ENCODE assay signal across 9 cellular contexts in genomic region chr1:46535063-46535462, GRCh38. TPM values are rescaled to one million over a fixed set of nuclear protein-coding genes. Genes with fewer than 3 reads are reported as not detected.
DNase-seq lines count a peak whose midpoint lies in the region; ATAC-seq and TF ChIP-seq lines count a peak whose summit lies in the region.
"Had no signal": no experiment of that assay in that cellular context is flagged by ENCODE, and none has a peak within 500 bp of the region (broad histone marks: within the 10 kb centered on the region; RNA-seq: fewer than 3 reads in every experiment).

No MANE protein-coding gene starts in this region.

- no peak overlapping the region for H3K4me2 ChIP-seq in DOHH2 (ENCODE audit: low read length)

- no peaks in the 10 kb centered on the region for H3K79me2 ChIP-seq in DOHH2 (ENCODE audit: control insufficient read depth, low read length)

- H3K27ac ChIP-seq in DOHH2 (ENCODE audit: low read depth, low read length) (no peak overlapping the region), lower lobe of right lung (no peak overlapping the region), suprapubic skin (no peak overlapping the region)

- H3K4me3 ChIP-seq in DOHH2 (ENCODE audit: low read length) (no peak overlapping the region), lower lobe of right lung (no peak overlapping the region), suprapubic skin (no peak overlapping the region)

- no peak for TF ChIP-seq EP300 in suprapubic skin (IDR thresholded peaks at IDR 0.05)

- no peak for TF ChIP-seq POLR2A in suprapubic skin (IDR thresholded peaks at IDR 0.05)

- H3K27me3 ChIP-seq in DOHH2 (ENCODE audit: control insufficient read depth, low read length): peaks cover 41% of the 10 kb centered on the region
- H3K27me3 ChIP-seq in lower lobe of right lung (ENCODE audit: low read depth): peaks cover 57% of the 10 kb centered on the region
- H3K27me3 ChIP-seq in suprapubic skin: peaks cover 16% of the 10 kb centered on the region

- H3K4me1 Mint-ChIP-seq in activated CD4-positive, alpha-beta memory T cell treated with anti-CD3 and anti-CD28 coated beads, Interleukin-2, amount 10 ng/mL, durations not matched to agents 7 days and 5 days: peaks cover 27% of the 10 kb centered on the region

- no peaks in the 10 kb centered on the region for H3F3A ChIP-seq in DOHH2 (ENCODE audit: control insufficient read depth, insufficient read depth)

- H3K27me3 Mint-ChIP-seq in activated CD4-positive, alpha-beta memory T cell treated with anti-CD3 and anti-CD28 coated beads, Interleukin-2, amount 10 ng/mL, durations not matched to agents 7 days and 5 days: peaks cover 44% of the 10 kb centered on the region

- WGBS in suprapubic skin: 60% methylated on average over 2 of the region's 2 CpGs

- DNase-seq in HUDEP-2 (lab: John Stamatoyannopoulos, UW; ENCODE audit: unreplicated experiment in 76 of 76) (peak in 42 of 76 experiments; percentile 9 to 66 (median 29)), lower lobe of right lung (no peak), suprapubic skin (ENCODE audit: low spot score in 2 of 2) (no peak), middle frontal gyrus (ENCODE audit: extremely low spot score, low spot score) (no peak), HPDE6-E6E7 (ENCODE audit: extremely low spot score) (no peak), NCI-H1694 (lab: John Stamatoyannopoulos, UW) (no peak)
- DNase-seq in activated CD4-positive, alpha-beta memory T cell treated with anti-CD3 and anti-CD28 coated beads, Interleukin-2, amount 10 ng/mL, durations not matched to agents 7 days and 5 days: peak; percentile 52

- H3K36me3 Mint-ChIP-seq in activated CD4-positive, alpha-beta memory T cell treated with anti-CD3 and anti-CD28 coated beads, Interleukin-2, amount 10 ng/mL, durations not matched to agents 7 days and 5 days (ENCODE audit: low read depth): no peaks in the 10 kb centered on the region

- H3K9me2 ChIP-seq in DOHH2 (replicated peaks; ENCODE audit: control insufficient read depth, low read length): no peaks in the 10 kb centered on the region

- no peaks in the 10 kb centered on the region for H4K20me1 ChIP-seq in DOHH2 (ENCODE audit: control insufficient read depth, insufficient read depth, low read depth, low read length)

- H3K36me3 ChIP-seq in DOHH2 (ENCODE audit: control insufficient read depth, low read length): no peaks in the 10 kb centered on the region
- H3K36me3 ChIP-seq in lower lobe of right lung: no peaks in the 10 kb centered on the region
- H3K36me3 ChIP-seq in suprapubic skin: no peaks in the 10 kb centered on the region

- no peak overlapping the region for H3K4me3 Mint-ChIP-seq in activated CD4-positive, alpha-beta memory T cell treated with anti-CD3 and anti-CD28 coated beads, Interleukin-2, amount 10 ng/mL, durations not matched to agents 7 days and 5 days

- POLR2A ChIA-PET in activated CD4-positive, alpha-beta memory T cell treated with anti-CD3 and anti-CD28 coated beads, Interleukin-2, amount 10 ng/mL, durations not matched to agents 7 days and 5 days (lab: Charles Lee): interaction anchor here (1.0 kb wide), 1 partner anchor 185 kb away, joined by 3 read pairs; no protein-coding TSS in a partner anchor

- CTCF ChIA-PET in activated CD4-positive, alpha-beta memory T cell treated with anti-CD3 and anti-CD28 coated beads, Interleukin-2, amount 10 ng/mL, durations not matched to agents 7 days and 5 days (lab: Charles Lee): interaction anchor here (0.7 to 4.0 kb wide), 15 partner anchors 11 to 189 kb away, joined by 3 to 43 read pairs (median 3); partner anchors contain the start of genes KNCN and MKNK1

- intact Hi-C loops in lower lobe of right lung (cut with DNase I): no loop called here

- TF ChIP-seq CTCF in DOHH2 (IDR thresholded peaks at IDR 0.05; ENCODE audit: low read depth, low read length, poor library complexity, severe bottlenecking) (peak; percentile 63), lower lobe of right lung (IDR thresholded peaks at IDR 0.05) (peak; percentile 35), suprapubic skin (IDR thresholded peaks at IDR 0.05) (peak in 1 of 2 donors; percentile 20)

- H3K27ac Mint-ChIP-seq in activated CD4-positive, alpha-beta memory T cell treated with anti-CD3 and anti-CD28 coated beads, Interleukin-2, amount 10 ng/mL, durations not matched to agents 7 days and 5 days: no peak overlapping the region

- H3K9me3 ChIP-seq in DOHH2 (ENCODE audit: control insufficient read depth, insufficient read depth, low read length) (no peaks in the 10 kb centered on the region), lower lobe of right lung (no peaks in the 10 kb centered on the region), suprapubic skin (no peaks in the 10 kb centered on the region)

- H3K4me1 ChIP-seq in DOHH2 (ENCODE audit: control insufficient read depth, low read length) (no peaks in the 10 kb centered on the region), lower lobe of right lung (peaks cover 4% of the 10 kb centered on the region), suprapubic skin (peaks cover 9% of the 10 kb centered on the region)

- peak; percentile 24 to 42 for ATAC-seq in lower lobe of right lung

- H3K9me3 Mint-ChIP-seq in activated CD4-positive, alpha-beta memory T cell treated with anti-CD3 and anti-CD28 coated beads, Interleukin-2, amount 10 ng/mL, durations not matched to agents 7 days and 5 days: no peaks in the 10 kb centered on the region

RNA-seq across cellular contexts. Expression of gene KNCN, which starts 16.4 kb away (rescaled TPM):
- not detected for total RNA-seq in activated CD4-positive, alpha-beta memory T cell treated with anti-CD3 and anti-CD28 coated beads, Interleukin-2, amount 10 ng/mL, durations not matched to agents 7 days and 5 days
- total RNA-seq in lower lobe of right lung (not detected), suprapubic skin (not detected)
- total RNA-seq: cerebellum had no signal

RNA-seq across cellular contexts. Expression of gene DMBX1, which starts 45.4 kb away (rescaled TPM):
- total RNA-seq in activated CD4-positive, alpha-beta memory T cell treated with anti-CD3 and anti-CD28 coated beads, Interleukin-2, amount 10 ng/mL, durations not matched to agents 7 days and 5 days: under 1 TPM; 0.30 to 0.38 TPM
- not detected for total RNA-seq in lower lobe of right lung
- total RNA-seq in suprapubic skin: under 1 TPM in 3 of 4 donors, not detected in 1; 0.25 to 0.55 (median 0.30) TPM

Comparison
In these comparisons a context has a peak if more than half of its experiments do, and no peak if none do; other contexts are left out.
1. DNase-seq: peak in HUDEP-2 (42 of 76) and activated CD4-positive, alpha-beta memory T cell treated with anti-CD3 and anti-CD28 coated beads, Interleukin-2, amount 10 ng/mL, durations not matched to agents 7 days and 5 days (single experiment); none in lower lobe of right lung (single experiment), suprapubic skin (0 of 2), middle frontal gyrus (single experiment), HPDE6-E6E7 (single experiment) and NCI-H1694 (single experiment).